In genomic region chr10:119811122-119811521, GRCh38 we compare ENCODE assay signal across 33 cellular contexts.
"Had no signal": no experiment of that assay in that cellular context is flagged by ENCODE, and none has a peak within 500 bp of the region (broad histone marks: within the 10 kb centered on the region; RNA-seq: fewer than 3 reads in every experiment).

No MANE protein-coding gene starts in this region.

- H3K9me3 Mint-ChIP-seq: activated B cell treated with CpG ODN at 0.5 μM for 24 hours; activated CD8-positive, alpha-beta T cell treated with anti-CD3 and anti-CD28 coated beads for 36 hours; activated T-cell treated with anti-CD3 and anti-CD28 coated beads, Interleukin-2, amount 50 U/mL, for 4 hours; activated T-helper 17 cell treated with anti-CD3 and anti-CD28 coated beads, Interleukin-2, amount 50 U/mL, for 72 hours; central memory CD8-positive, alpha-beta T cell; effector memory CD8-positive, alpha-beta T cell; T-helper 1 cell treated with Interleukin-12 subunit alpha and Interleukin-12 subunit beta and Interleukin-4 antibody, amounts not matched to agents 30 μg/mL and 1 μg/mL, for 36 hours had no signal

- H3K4me3 Mint-ChIP-seq: activated B cell treated with CpG ODN at 0.5 μM for 24 hours; activated CD8-positive, alpha-beta T cell treated with anti-CD3 and anti-CD28 coated beads for 36 hours; activated naive CD8-positive, alpha-beta T cell; activated T-cell treated with anti-CD3 and anti-CD28 coated beads, Interleukin-2, amount 50 U/mL, for 4 hours; activated T-helper 17 cell treated with anti-CD3 and anti-CD28 coated beads, Interleukin-2, amount 50 U/mL, for 72 hours; central memory CD8-positive, alpha-beta T cell; effector memory CD8-positive, alpha-beta T cell; T-helper 1 cell treated with Interleukin-12 subunit alpha and Interleukin-12 subunit beta and Interleukin-4 antibody, amounts not matched to agents 30 μg/mL and 1 μg/mL, for 36 hours had no signal

- H3K4me1 ChIP-seq: esophagus muscularis mucosa, foreskin keratinocyte, gastrocnemius medialis had no signal

- H3K27ac Mint-ChIP-seq: activated B cell treated with CpG ODN at 0.5 μM for 24 hours; activated CD8-positive, alpha-beta T cell treated with anti-CD3 and anti-CD28 coated beads for 36 hours; activated naive CD8-positive, alpha-beta T cell; activated T-helper 17 cell treated with anti-CD3 and anti-CD28 coated beads, Interleukin-2, amount 50 U/mL, for 72 hours; effector memory CD8-positive, alpha-beta T cell; T-helper 1 cell treated with Interleukin-12 subunit alpha and Interleukin-12 subunit beta and Interleukin-4 antibody, amounts not matched to agents 30 μg/mL and 1 μg/mL, for 36 hours had no signal

- H3K27me3 Mint-ChIP-seq: activated B cell treated with CpG ODN at 0.5 μM for 24 hours; activated CD8-positive, alpha-beta T cell treated with anti-CD3 and anti-CD28 coated beads for 36 hours; activated naive CD8-positive, alpha-beta T cell; activated T-helper 17 cell treated with anti-CD3 and anti-CD28 coated beads, Interleukin-2, amount 50 U/mL, for 72 hours; central memory CD8-positive, alpha-beta T cell; effector memory CD8-positive, alpha-beta T cell had no signal

- ATAC-seq: activated CD4-positive, CD25-positive, alpha-beta regulatory T cell treated with anti-CD3 and anti-CD28 coated beads, Interleukin-2, amount 50 U/mL, for 24 hours; activated CD8-positive, alpha-beta T cell treated with anti-CD3 and anti-CD28 coated beads for 36 hours; activated T-cell treated with anti-CD3 and anti-CD28 coated beads, Interleukin-2, amount 50 U/mL, for 4 hours; activated T-helper 17 cell treated with anti-CD3 and anti-CD28 coated beads, Interleukin-2, amount 50 U/mL, for 72 hours; effector memory CD8-positive, alpha-beta T cell; foreskin keratinocyte; gastrocnemius medialis; heart left ventricle had no signal

- FAIRE-seq: astrocyte, bronchial epithelial cell had no signal

- H3K4me1 Mint-ChIP-seq: activated T-helper 17 cell treated with anti-CD3 and anti-CD28 coated beads, Interleukin-2, amount 50 U/mL, for 72 hours; central memory CD8-positive, alpha-beta T cell had no signal

- H3K36me3 ChIP-seq: brain microvascular endothelial cell had no signal

- H3K9me3 ChIP-seq: esophagus muscularis mucosa, gastrocnemius medialis, heart left ventricle had no signal

- H3K27me3 ChIP-seq: brain microvascular endothelial cell, esophagus muscularis mucosa, foreskin keratinocyte, gastrocnemius medialis, heart left ventricle had no signal

- DNase-seq: activated B cell treated with CpG ODN at 0.5 μM for 24 hours; activated CD4-positive, alpha-beta T cell treated with anti-CD3 and anti-CD28 coated beads for 48 hours; activated CD4-positive, alpha-beta T cell treated with anti-CD3 and anti-CD28 coated beads, Interleukin-2, amount 50 U/mL, for 1 hour; activated CD4-positive, alpha-beta T cell treated with anti-CD3 and anti-CD28 coated beads, Interleukin-2, amount 50 U/mL, for 48 hours; activated CD8-positive, alpha-beta memory T cell treated with anti-CD3 and anti-CD28 coated beads for 24 hours; activated CD8-positive, alpha-beta T cell treated with anti-CD3 and anti-CD28 coated beads for 36 hours; activated effector memory CD4-positive, alpha-beta T cell treated with Interleukin-2 at 50 U/mL for 16 hours; activated gamma-delta T cell treated with Interleukin-2 at 50 U/mL for 16 hours; activated naive CD4-positive, alpha-beta T cell treated with anti-CD3 and anti-CD28 coated beads, Interleukin-2, amount 50 U/mL, for 16 hours; activated naive CD4-positive, alpha-beta T cell treated with Interleukin-2 at 50 U/mL for 16 hours; activated T-cell treated with anti-CD3 and anti-CD28 coated beads, Interleukin-2, amount 50 U/mL, for 4 hours; amniotic stem cell; anterior cingulate cortex; brain microvascular endothelial cell; cortex of kidney; dermis blood vessel endothelial cell; effector CD4-positive, alpha-beta T cell; effector memory CD8-positive, alpha-beta T cell; erythroblast; foreskin keratinocyte; gastrocnemius medialis; glutamatergic neuron; heart left ventricle; T1000; WERI-Rb-1 had no signal

- H3K27ac ChIP-seq: brain microvascular endothelial cell, esophagus muscularis mucosa, foreskin keratinocyte, gastrocnemius medialis, heart left ventricle, WERI-Rb-1 had no signal

- H3K4me3 ChIP-seq: esophagus muscularis mucosa, gastrocnemius medialis, heart left ventricle had no signal
